7 cellular contexts compared by ENCODE assay signal in genomic region chr1:149769216-149769615, GRCh38. TPM values are rescaled to one million over a fixed set of nuclear protein-coding genes. Genes with fewer than 3 reads are reported as not detected.
"Had no signal": no experiment of that assay in that cellular context is flagged by ENCODE, and none has a peak within 500 bp of the region (broad histone marks: within the 10 kb centered on the region; RNA-seq: fewer than 3 reads in every experiment).

No MANE protein-coding gene starts in this region.

RNA-seq across cellular contexts. Expression of gene FCGR1A, which starts 13.3 kb away (rescaled TPM):
- total RNA-seq: GM23248, GM23338, H1, H4, H7, H9, HFFc6 had no signal
- polyA plus RNA-seq: GM23248, GM23338, H1 had no signal
